8 cellular contexts compared by ENCODE assay signal in the genomic region with DNA sequence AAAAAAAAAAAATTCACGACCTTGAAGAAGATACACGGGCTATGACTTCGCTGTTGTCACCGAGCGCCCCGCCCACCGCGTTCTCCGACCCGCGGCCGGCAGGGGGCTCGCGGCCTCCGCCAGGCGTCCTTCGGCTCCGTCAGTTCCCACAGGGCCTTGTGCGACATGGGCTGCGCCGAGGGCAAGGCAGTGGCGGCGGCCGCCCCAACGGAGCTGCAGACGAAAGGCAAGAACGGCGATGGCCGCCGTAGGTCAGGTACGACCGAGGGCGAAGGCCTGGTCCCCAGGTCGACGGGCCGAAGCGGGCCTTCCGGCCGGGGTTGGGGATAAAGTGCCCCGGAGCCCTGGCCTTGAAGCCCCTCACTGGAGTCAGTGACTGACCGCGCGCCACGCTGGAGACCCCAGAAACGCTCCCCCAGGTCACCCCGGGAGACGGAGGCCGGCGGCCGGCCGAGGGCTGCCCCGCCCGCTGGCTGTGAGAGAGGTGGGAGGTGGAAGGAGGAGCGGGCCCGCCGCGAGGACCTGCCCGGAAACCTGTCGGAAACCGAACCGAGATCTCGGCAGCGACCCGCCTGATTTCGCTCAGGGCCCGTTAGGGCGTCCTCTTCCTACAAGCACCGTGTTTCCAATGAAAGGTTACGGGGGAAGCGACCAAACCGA. TPM values are rescaled to one million over a fixed set of nuclear protein-coding genes. Genes with fewer than 3 reads are reported as not detected.
DNase-seq lines count a peak whose midpoint lies in the region; ATAC-seq, FAIRE-seq and TF ChIP-seq lines count a peak whose summit lies in the region.

TSS of gene TXNRD1 (plus strand) at position 142 of the 660 bp plus-strand sequence. CDS start at position 166, 24 bp downstream.

- H3K9me3 ChIP-seq in esophagus squamous epithelium = no peaks in the 10 kb centered on the region
- H3K9me3 ChIP-seq in muscle layer of duodenum (ENCODE audit: control insufficient read depth in 1 of 2, low read length in 2 of 2) = no peaks in the 10 kb centered on the region

- peak; percentile 75 to 92 (median 88) for TF ChIP-seq CTCF in esophagus squamous epithelium (IDR thresholded peaks at IDR 0.05)

- FAIRE-seq in GM12891 (lab: Jason Lieb, UNC) = peak; percentile 93
- FAIRE-seq in H54 (lab: Jason Lieb, UNC) = no peak

- H3K4me3 ChIP-seq in esophagus squamous epithelium = peak within 1 kb of the TSS; percentile 38 to 68 (median 66)
- peak within 1 kb of the TSS; percentile 53 to 65 for H3K4me3 ChIP-seq in muscle layer of duodenum (ENCODE audit: low read depth in 1 of 2, low read length in 2 of 2)

- intact Hi-C loops in esophagus squamous epithelium (cut with DNase I) = loop anchor here (5.0 kb wide), 2 partner anchors 72 to 142 kb away; no protein-coding TSS in a partner anchor

- H3K36me3 ChIP-seq in esophagus squamous epithelium (no peaks in the 10 kb centered on the region), muscle layer of duodenum (ENCODE audit: control insufficient read depth in 1 of 2, insufficient read depth in 2 of 2, low read length in 2 of 2) (no peaks in the 10 kb centered on the region)

- WGBS in esophagus squamous epithelium, 2 donors = 10% methylated on average over 4 to 15 of the region's 71 CpGs

- ATAC-seq in HG02678 (IDR thresholded peaks at IDR 0.05; ENCODE audit: unreplicated experiment) = peak; percentile 96

- DNase-seq in GM12891 (ENCODE audit: insufficient read length, low spot score) = peak; percentile 86
- peak; percentile 82 for DNase-seq in NOMO-1 treated with DMSO at 0.1 percent for 48 hours (lab: John Stamatoyannopoulos, UW; ENCODE audit: unreplicated experiment)
- peak; percentile 87 for DNase-seq in activated T-cell treated with anti-CD3 and anti-CD28 coated beads for 48 hours (ENCODE audit: low read depth)
- peak; percentile 8 for DNase-seq in esophagus squamous epithelium (lab: John Stamatoyannopoulos, UW)
- DNase-seq in stimulated activated CD8-positive, alpha-beta memory T cell treated with anti-CD3 and anti-CD28 coated beads, Interleukin-7, amount 100 ng/mL, for 1 hour (ENCODE audit: low read depth in 2 of 2) = peak; percentile 67 to 71
- DNase-seq in H54 (ENCODE audit: insufficient read length, low spot score) = no peak

- peaks cover 20 to 44% (median 25%) of the 10 kb centered on the region in 3 donors for H3K4me1 ChIP-seq in esophagus squamous epithelium
- peaks cover 8 to 16% of the 10 kb centered on the region in 2 donors for H3K4me1 ChIP-seq in muscle layer of duodenum (ENCODE audit: control insufficient read depth in 1 of 2, insufficient read depth in 2 of 2, low read length in 2 of 2)

- 0 out of 2 replicates have a peak, but pooled peaks have one; percentile 27 for TF ChIP-seq POLR2A in GM12891 (IDR thresholded peaks at IDR 0.05; ENCODE audit: low read depth, low read length)
- peak in 1 of 4 donors; percentile 28 for TF ChIP-seq POLR2A in esophagus squamous epithelium (IDR thresholded peaks at IDR 0.05)
- TF ChIP-seq POLR2A in H54 (IDR thresholded peaks at IDR 0.05; ENCODE audit: low read depth, low read length) = no peak

- H3K27me3 ChIP-seq in esophagus squamous epithelium = no peaks in the 10 kb centered on the region
- no peaks in the 10 kb centered on the region for H3K27me3 ChIP-seq in muscle layer of duodenum (ENCODE audit: low read depth, low read length)

- peak within 1 kb of the TSS; percentile 67 to 91 (median 82) for H3K27ac ChIP-seq in esophagus squamous epithelium
- peak within 1 kb of the TSS; percentile 24 for H3K27ac ChIP-seq in muscle layer of duodenum (ENCODE audit: low read length)

TF ChIP-seq in GM12891, 5 proteins besides CTCF, POLR2A, EP300 and RAD21:
- TF ChIP-seq POLR2AphosphoS5 (IDR thresholded peaks at IDR 0.05; ENCODE audit: low read depth, low read length) (no peak), POU2F2 (IDR thresholded peaks at IDR 0.05; ENCODE audit: low read depth, low read length) (no peak)

RNA-seq across cellular contexts. Expression of gene TXNRD1, which starts in this region (rescaled TPM):
- polyA plus RNA-seq in GM12891 (2012; ENCODE audit: low read depth, missing spikeins) = 22.3 TPM
- 100 to 1,000 TPM in 2 of 4 donors, 10 to 100 TPM in 2; 40.6 to 125 (median 82.0) TPM for total RNA-seq in esophagus squamous epithelium
